ENCODE assay signal across 8 cellular contexts in genomic region chr1:229341811-229342304, GRCh38. TPM values are rescaled to one million over a fixed set of nuclear protein-coding genes. Genes with fewer than 3 reads are reported as not detected.
DNase-seq lines count a peak whose midpoint lies in the region; ATAC-seq and TF ChIP-seq lines count a peak whose summit lies in the region.

No MANE protein-coding gene starts in this region.

- DNase-seq in COLO668 (lab: John Stamatoyannopoulos, UW; ENCODE audit: unreplicated experiment) (peak; percentile 85), RWPE2 (ENCODE audit: low spot score) (no peak), D341Med (ENCODE audit: low spot score) (no peak)
- DNase-seq in effector memory CD4-positive, alpha-beta T cell = no peak
- no peak for DNase-seq in effector CD8-positive, alpha-beta T cell (lab: John Stamatoyannopoulos, UW)

- H3K27ac ChIP-seq in RWPE2 (ENCODE audit: poor library complexity, severe bottlenecking) = peak overlapping the region; percentile 43
- H3K27ac ChIP-seq in effector memory CD4-positive, alpha-beta T cell (ENCODE audit: insufficient read depth, low read length, poor library complexity, severe bottlenecking) = peak overlapping the region; percentile 87

- H3K9me3 ChIP-seq in RWPE2 (ENCODE audit: severe bottlenecking) (no peaks in the 10 kb centered on the region), mononuclear cell (ENCODE audit: low read depth, low read length) (no peaks in the 10 kb centered on the region)
- no peaks in the 10 kb centered on the region for H3K9me3 ChIP-seq in effector memory CD4-positive, alpha-beta T cell (ENCODE audit: control insufficient read depth, low read length)

- no peaks in the 10 kb centered on the region for H3K27me3 ChIP-seq in RWPE2 (ENCODE audit: insufficient read depth, poor library complexity, severe bottlenecking)
- H3K27me3 ChIP-seq in effector memory CD4-positive, alpha-beta T cell (replicated peaks; ENCODE audit: control insufficient read depth, insufficient read depth, low read length, poor library complexity, severe bottlenecking) = no peaks in the 10 kb centered on the region
- no peaks in the 10 kb centered on the region for H3K27me3 ChIP-seq in mononuclear cell (ENCODE audit: insufficient read depth, low read length)

- ATAC-seq in GM19452 (IDR thresholded peaks at IDR 0.05; ENCODE audit: unreplicated experiment) (peak; percentile 36), HG03457 (IDR thresholded peaks at IDR 0.05; ENCODE audit: unreplicated experiment) (peak; percentile 21), RWPE2 (ENCODE audit: low read depth) (peak; percentile 7; the same call in 2 of the 3 replicates)

- H3K4me3 ChIP-seq in RWPE2 (ENCODE audit: severe bottlenecking) (peak overlapping the region; percentile 89), mononuclear cell (ENCODE audit: low read length) (peak overlapping the region; percentile 72)
- H3K4me3 ChIP-seq in effector memory CD4-positive, alpha-beta T cell (ENCODE audit: insufficient read depth, low read depth, low read length, poor library complexity, severe bottlenecking) = peak overlapping the region; percentile 74

- no peaks in the 10 kb centered on the region for H3K4me1 ChIP-seq in RWPE2 (ENCODE audit: insufficient read depth, poor library complexity, severe bottlenecking)
- H3K4me1 ChIP-seq in effector memory CD4-positive, alpha-beta T cell (ENCODE audit: control insufficient read depth, insufficient read depth, low read length, poor library complexity, severe bottlenecking) = peaks cover 8% of the 10 kb centered on the region
- peaks cover 50% of the 10 kb centered on the region for H3K4me1 ChIP-seq in mononuclear cell (ENCODE audit: insufficient read depth, low read length)

- TF ChIP-seq CTCF in RWPE2 (IDR thresholded peaks at IDR 0.05; ENCODE audit: poor library complexity, severe bottlenecking) = no peak

- no peaks in the 10 kb centered on the region for H3K36me3 ChIP-seq in RWPE2 (ENCODE audit: low read depth)
- no peaks in the 10 kb centered on the region for H3K36me3 ChIP-seq in effector memory CD4-positive, alpha-beta T cell (ENCODE audit: control insufficient read depth, insufficient read depth, low read length)

RNA-seq across cellular contexts. Expression of gene CCSAP, which starts 1.0 kb away (rescaled TPM):
- total RNA-seq in mononuclear cell = 21.1 TPM
